In genomic region chrX:101550825-101551767, GRCh38 we compare ENCODE assay signal across 8 cellular contexts. TPM values are rescaled to one million over a fixed set of nuclear protein-coding genes. Genes with fewer than 3 reads are reported as not detected.
DNase-seq lines count a peak whose midpoint lies in the region; ATAC-seq and TF ChIP-seq lines count a peak whose summit lies in the region.

No MANE protein-coding gene starts in this region.

- H3K4me1 ChIP-seq in foreskin keratinocyte: no peaks in the 10 kb centered on the region

- ATAC-seq in GM19463 (IDR thresholded peaks at IDR 0.05; ENCODE audit: unreplicated experiment) (peak; percentile 6), foreskin keratinocyte (peak; percentile 67), HG02571 (IDR thresholded peaks at IDR 0.05; ENCODE audit: unreplicated experiment) (no peak)

- peak; percentile 24 for DNase-seq in 8988T
- DNase-seq in activated CD4-positive, alpha-beta memory T cell treated with anti-CD3 and anti-CD28 coated beads, Interleukin-2, amount 10 ng/mL, durations not matched to agents 7 days and 5 days: no peak
- DNase-seq in foreskin keratinocyte: peak; percentile 4 to 6
- no peak for DNase-seq in activated effector memory CD4-positive, alpha-beta T cell treated with anti-CD3 and anti-CD28 coated beads, Interleukin-2, amount 50 U/mL, for 16 hours
- no peak for DNase-seq in activated CD4-positive, CD25-positive, alpha-beta regulatory T cell treated with anti-CD3 and anti-CD28 coated beads, Interleukin-2, amount 50 U/mL, for 72 hours

- no peaks in the 10 kb centered on the region for H3K36me3 Mint-ChIP-seq in activated CD4-positive, alpha-beta memory T cell treated with anti-CD3 and anti-CD28 coated beads, Interleukin-2, amount 10 ng/mL, durations not matched to agents 7 days and 5 days (ENCODE audit: low read depth)
- peaks cover 28% of the 10 kb centered on the region for H3K36me3 Mint-ChIP-seq in nephron (ENCODE audit: low read depth)

- no peaks in the 10 kb centered on the region for H3K27me3 ChIP-seq in foreskin keratinocyte

- H3K27me3 Mint-ChIP-seq in activated CD4-positive, alpha-beta memory T cell treated with anti-CD3 and anti-CD28 coated beads, Interleukin-2, amount 10 ng/mL, durations not matched to agents 7 days and 5 days: peaks cover 12% of the 10 kb centered on the region
- H3K27me3 Mint-ChIP-seq in nephron (ENCODE audit: low read depth): no peaks in the 10 kb centered on the region

- peak overlapping the region; percentile 24 for H3K4me3 Mint-ChIP-seq in activated CD4-positive, alpha-beta memory T cell treated with anti-CD3 and anti-CD28 coated beads, Interleukin-2, amount 10 ng/mL, durations not matched to agents 7 days and 5 days
- H3K4me3 Mint-ChIP-seq in nephron: peak overlapping the region; percentile 91 to 93 (median 92)

- H3K27ac Mint-ChIP-seq in activated CD4-positive, alpha-beta memory T cell treated with anti-CD3 and anti-CD28 coated beads, Interleukin-2, amount 10 ng/mL, durations not matched to agents 7 days and 5 days: no peak overlapping the region
- H3K27ac Mint-ChIP-seq in nephron: peak overlapping the region; percentile 93 to 98 (median 96)

- H3K9me3 Mint-ChIP-seq in activated CD4-positive, alpha-beta memory T cell treated with anti-CD3 and anti-CD28 coated beads, Interleukin-2, amount 10 ng/mL, durations not matched to agents 7 days and 5 days: no peaks in the 10 kb centered on the region
- H3K9me3 Mint-ChIP-seq in nephron: peaks cover 11% of the 10 kb centered on the region

- TF ChIP-seq CTCF in foreskin keratinocyte (conservative IDR thresholded peaks at IDR 0.05) (no peak), nephron (IDR thresholded peaks at IDR 0.05; ENCODE audit: unreplicated experiment in 3 of 3) (no peak)

- H3K27ac ChIP-seq in foreskin keratinocyte: peak overlapping the region; percentile 82

- POLR2A ChIA-PET in activated CD4-positive, alpha-beta memory T cell treated with anti-CD3 and anti-CD28 coated beads, Interleukin-2, amount 10 ng/mL, durations not matched to agents 7 days and 5 days (lab: Charles Lee): no interaction called here

- H3K4me1 Mint-ChIP-seq in activated CD4-positive, alpha-beta memory T cell treated with anti-CD3 and anti-CD28 coated beads, Interleukin-2, amount 10 ng/mL, durations not matched to agents 7 days and 5 days: peaks cover 9% of the 10 kb centered on the region
- H3K4me1 Mint-ChIP-seq in nephron: peaks cover 13% of the 10 kb centered on the region

- CTCF ChIA-PET in activated CD4-positive, alpha-beta memory T cell treated with anti-CD3 and anti-CD28 coated beads, Interleukin-2, amount 10 ng/mL, durations not matched to agents 7 days and 5 days (lab: Charles Lee): no interaction called here

RNA-seq across cellular contexts. Expression of gene ARMCX1, which starts 0.7 kb away (rescaled TPM):
- total RNA-seq in activated CD4-positive, alpha-beta memory T cell treated with anti-CD3 and anti-CD28 coated beads, Interleukin-2, amount 10 ng/mL, durations not matched to agents 7 days and 5 days: under 1 TPM; 0.33 to 0.45 TPM
- total RNA-seq in foreskin keratinocyte: 16.3 and 16.8 TPM in 2 replicates
- 10.2 and 12.1 TPM in 2 replicates for polyA plus RNA-seq in foreskin keratinocyte

Comparison
In these comparisons a context has a peak if more than half of its experiments do, and no peak if none do; other contexts are left out.
1. DNase-seq: peak in 8988T (single experiment) and foreskin keratinocyte (2 of 2); none in activated CD4-positive, alpha-beta memory T cell treated with anti-CD3 and anti-CD28 coated beads, Interleukin-2, amount 10 ng/mL, durations not matched to agents 7 days and 5 days (single experiment), activated effector memory CD4-positive, alpha-beta T cell treated with anti-CD3 and anti-CD28 coated beads, Interleukin-2, amount 50 U/mL, for 16 hours (single experiment) and activated CD4-positive, CD25-positive, alpha-beta regulatory T cell treated with anti-CD3 and anti-CD28 coated beads, Interleukin-2, amount 50 U/mL, for 72 hours (single experiment).
2. RNA of gene ARMCX1, which starts 0.7 kb away (total RNA-seq): 16.3 to 16.8 TPM in foreskin keratinocyte; 0.33 to 0.45 TPM in activated CD4-positive, alpha-beta memory T cell treated with anti-CD3 and anti-CD28 coated beads, Interleukin-2, amount 10 ng/mL, durations not matched to agents 7 days and 5 days; every median in the first group is over 10 times any median in the second.